ENCODE assay signal across 1 cellular context in the genomic region with DNA sequence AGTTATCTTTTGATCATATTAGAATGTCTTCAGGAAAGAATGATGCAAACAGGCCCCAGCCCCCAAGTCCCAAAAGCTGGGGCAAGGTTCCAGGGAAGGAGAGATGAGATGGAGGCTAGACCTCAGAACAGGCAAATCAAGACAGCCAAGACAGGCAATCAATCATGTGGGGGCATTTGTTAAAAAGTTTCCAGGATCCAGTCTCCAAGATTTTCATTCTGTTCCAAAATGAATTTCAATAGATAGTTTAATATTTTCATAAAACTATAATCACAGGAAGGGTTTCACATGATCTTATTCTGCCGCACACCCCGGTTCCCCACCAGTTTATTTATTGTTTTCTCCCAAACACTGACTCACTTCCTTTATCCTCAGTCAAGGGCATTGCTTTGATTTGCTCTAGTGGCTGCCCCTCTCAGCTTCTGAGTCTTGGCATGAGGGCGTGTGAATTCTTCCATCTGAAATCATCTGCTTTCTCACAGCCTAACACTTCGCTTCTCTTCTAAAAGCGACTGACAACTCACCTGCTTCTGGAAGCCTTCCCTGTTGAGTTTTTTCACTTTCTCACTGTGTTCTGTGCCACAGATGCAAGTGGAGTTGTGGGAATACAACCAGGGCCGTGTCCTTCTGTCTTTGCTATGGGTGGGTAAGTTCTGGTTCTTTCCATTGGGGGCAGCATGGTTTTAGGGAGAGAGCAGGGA.
A peak's percentile ranks its signal among the peaks of the same experiment; 100 is the strongest.
TF ChIP-seq lines count a peak whose summit lies in the region.

No MANE protein-coding gene starts in this region.

TF ChIP-seq in HepG2, 621 proteins besides CTCF, POLR2A, EP300 and RAD21 (continued from another document and continues in another):
- TF ChIP-seq IKZF4 (CRISPR knock-in tag; IDR thresholded peaks at IDR 0.05; ENCODE audit: borderline replicate concordance, low read depth, not compliant biosample characterization) (no peak), KDM3A (CRISPR knock-in tag; IDR thresholded peaks at IDR 0.05; ENCODE audit: low read depth) (0 out of 2 replicates have a peak, but pooled peaks have one; percentile 24), SOX13 (IDR thresholded peaks at IDR 0.05) (0 out of 2 replicates have a peak, but pooled peaks have one; percentile 33), SOX13 (CRISPR knock-in tag; conservative IDR thresholded peaks at IDR 0.05 in 1 of 2, IDR thresholded peaks at IDR 0.05 in 1 of 2) (peak in 1 of 2 experiments; percentile 57; a peak in 2 of 4 replicates), ZNF138 (CRISPR knock-in tag; IDR thresholded peaks at IDR 0.05; ENCODE audit: low read depth) (no peak), ZNF607 (CRISPR knock-in tag; IDR thresholded peaks at IDR 0.05; ENCODE audit: borderline replicate concordance) (peak; percentile 82; the same call in 1 of the 2 replicates), TRIM24 (CRISPR knock-in tag; IDR thresholded peaks at IDR 0.05) (no peak), ZNF367 (CRISPR knock-in tag; IDR thresholded peaks at IDR 0.05; ENCODE audit: borderline replicate concordance) (no peak), U2AF1 (optimal IDR thresholded peaks at IDR 0.05; ENCODE audit: low read depth, low read length) (no peak), HDAC2 (CRISPR knock-in tag; IDR thresholded peaks at IDR 0.05) (peak; percentile 47), ZMAT3 (CRISPR knock-in tag; conservative IDR thresholded peaks at IDR 0.05) (no peak), ZNF577 (CRISPR knock-in tag; IDR thresholded peaks at IDR 0.05; ENCODE audit: borderline replicate concordance, low read depth) (no peak), BRCA1 (CRISPR knock-in tag; IDR thresholded peaks at IDR 0.05) (no peak), SP1 (IDR thresholded peaks at IDR 0.05) (no peak), SP1 (CRISPR knock-in tag; IDR thresholded peaks at IDR 0.05) (no peak), ARHGAP35 (CRISPR knock-in tag; IDR thresholded peaks at IDR 0.05; ENCODE audit: borderline replicate concordance) (0 out of 2 replicates have a peak, but pooled peaks have one; percentile 44), ZNF660 (CRISPR knock-in tag; IDR thresholded peaks at IDR 0.05; ENCODE audit: borderline replicate concordance, low read depth) (no peak), RXRA (CRISPR knock-in tag; IDR thresholded peaks at IDR 0.05) (no peak), BCL6 (CRISPR knock-in tag; IDR thresholded peaks at IDR 0.05) (0 out of 2 replicates have a peak, but pooled peaks have one; percentile 40), NFYC (CRISPR knock-in tag; IDR thresholded peaks at IDR 0.05) (no peak), SALL2 (CRISPR knock-in tag; IDR thresholded peaks at IDR 0.05) (peak; percentile 40; the same call in 1 of the 2 replicates), ZNF615 (CRISPR knock-in tag; IDR thresholded peaks at IDR 0.05; ENCODE audit: borderline replicate concordance) (no peak), ZSCAN29 (CRISPR knock-in tag; conservative IDR thresholded peaks at IDR 0.05) (no peak), SUZ12 (IDR thresholded peaks at IDR 0.05; ENCODE audit: low read depth, low read length) (no peak), NR1H2 (CRISPR knock-in tag; IDR thresholded peaks at IDR 0.05; ENCODE audit: borderline replicate concordance, low read depth) (no peak), ARNTL (CRISPR knock-in tag; IDR thresholded peaks at IDR 0.05) (no peak), ZNF282 (IDR thresholded peaks at IDR 0.05; ENCODE audit: partially characterized antibody) (no peak), MZF1 (CRISPR knock-in tag; IDR thresholded peaks at IDR 0.05; ENCODE audit: borderline replicate concordance) (no peak), NAIF1 (CRISPR knock-in tag; IDR thresholded peaks at IDR 0.05; ENCODE audit: borderline replicate concordance) (0 out of 2 replicates have a peak, but pooled peaks have one; percentile 27), SMYD3 (CRISPR knock-in tag; IDR thresholded peaks at IDR 0.05) (0 out of 2 replicates have a peak, but pooled peaks have one; percentile 65), MAFG (CRISPR knock-in tag; IDR thresholded peaks at IDR 0.05) (no peak), ZFY (CRISPR knock-in tag; IDR thresholded peaks at IDR 0.05) (0 out of 2 replicates have a peak, but pooled peaks have one; percentile 30), MTF1 (CRISPR knock-in tag; IDR thresholded peaks at IDR 0.05) (no peak), RNF2 (conservative IDR thresholded peaks at IDR 0.05; ENCODE audit: low read depth) (no peak), PITX1 (CRISPR knock-in tag; IDR thresholded peaks at IDR 0.05) (no peak), PHB2 (IDR thresholded peaks at IDR 0.05; ENCODE audit: partially characterized antibody) (no peak), TBL1XR1 (IDR thresholded peaks at IDR 0.05; ENCODE audit: borderline replicate concordance, low read length, partially characterized antibody) (no peak), GABPA (IDR thresholded peaks at IDR 0.05; ENCODE audit: low read depth, low read length) (no peak), GABPA (CRISPR knock-in tag; IDR thresholded peaks at IDR 0.05; ENCODE audit: low read depth) (peak; percentile 30; the same call in 1 of the 2 replicates), ERF (CRISPR knock-in tag; IDR thresholded peaks at IDR 0.05) (peak; percentile 88), SP4 (CRISPR knock-in tag; IDR thresholded peaks at IDR 0.05) (no peak), SMC3 (IDR thresholded peaks at IDR 0.05; ENCODE audit: low read length) (peak; percentile 79), ZNF232 (CRISPR knock-in tag; IDR thresholded peaks at IDR 0.05; ENCODE audit: borderline replicate concordance) (no peak), ZNF850 (CRISPR knock-in tag; conservative IDR thresholded peaks at IDR 0.05) (no peak), ISL2 (CRISPR knock-in tag; IDR thresholded peaks at IDR 0.05) (no peak), ZNF180 (CRISPR knock-in tag; IDR thresholded peaks at IDR 0.05; ENCODE audit: borderline replicate concordance, low read depth) (no peak)
- TF ChIP-seq, protein P1, sequence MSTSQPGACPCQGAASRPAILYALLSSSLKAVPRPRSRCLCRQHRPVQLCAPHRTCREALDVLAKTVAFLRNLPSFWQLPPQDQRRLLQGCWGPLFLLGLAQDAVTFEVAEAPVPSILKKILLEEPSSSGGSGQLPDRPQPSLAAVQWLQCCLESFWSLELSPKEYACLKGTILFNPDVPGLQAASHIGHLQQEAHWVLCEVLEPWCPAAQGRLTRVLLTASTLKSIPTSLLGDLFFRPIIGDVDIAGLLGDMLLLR (CRISPR knock-in tag; IDR thresholded peaks at IDR 0.05) = no peak
- TF ChIP-seq, protein P2, sequence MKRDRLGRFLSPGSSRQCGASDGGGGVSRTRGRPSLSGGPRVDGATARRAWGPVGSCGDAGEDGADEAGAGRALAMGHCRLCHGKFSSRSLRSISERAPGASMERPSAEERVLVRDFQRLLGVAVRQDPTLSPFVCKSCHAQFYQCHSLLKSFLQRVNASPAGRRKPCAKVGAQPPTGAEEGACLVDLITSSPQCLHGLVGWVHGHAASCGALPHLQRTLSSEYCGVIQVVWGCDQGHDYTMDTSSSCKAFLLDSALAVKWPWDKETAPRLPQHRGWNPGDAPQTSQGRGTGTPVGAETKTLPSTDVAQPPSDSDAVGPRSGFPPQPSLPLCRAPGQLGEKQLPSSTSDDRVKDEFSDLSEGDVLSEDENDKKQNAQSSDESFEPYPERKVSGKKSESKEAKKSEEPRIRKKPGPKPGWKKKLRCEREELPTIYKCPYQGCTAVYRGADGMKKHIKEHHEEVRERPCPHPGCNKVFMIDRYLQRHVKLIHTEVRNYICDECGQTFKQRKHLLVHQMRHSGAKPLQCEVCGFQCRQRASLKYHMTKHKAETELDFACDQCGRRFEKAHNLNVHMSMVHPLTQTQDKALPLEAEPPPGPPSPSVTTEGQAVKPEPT (CRISPR knock-in tag; IDR thresholded peaks at IDR 0.05; ENCODE audit: low read depth) = no peak
- TF ChIP-seq, protein P3, sequence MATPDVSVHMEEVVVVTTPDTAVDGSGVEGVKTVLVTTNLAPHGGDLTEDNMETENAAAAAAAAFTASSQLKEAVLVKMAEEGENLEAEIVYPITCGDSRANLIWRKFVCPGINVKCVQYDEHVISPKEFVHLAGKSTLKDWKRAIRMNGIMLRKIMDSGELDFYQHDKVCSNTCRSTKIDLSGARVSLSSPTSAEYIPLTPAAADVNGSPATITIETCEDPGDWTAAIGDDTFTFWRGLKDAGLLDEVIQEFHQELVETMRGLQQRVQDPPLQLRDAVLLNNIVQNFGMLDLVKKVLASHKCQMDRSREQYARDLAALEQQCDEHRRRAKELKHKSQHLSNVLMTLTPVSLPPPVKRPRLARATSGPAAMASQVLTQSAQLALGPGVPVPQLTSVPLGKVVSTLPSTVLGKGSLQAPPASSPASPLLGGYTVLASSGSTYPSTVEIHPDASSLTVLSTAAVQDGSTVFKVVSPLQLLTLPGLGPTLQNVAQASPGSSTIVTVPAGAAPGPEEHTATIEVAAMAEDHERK (CRISPR knock-in tag; IDR thresholded peaks at IDR 0.05; ENCODE audit: low read depth) = no peak
- TF ChIP-seq, protein P4, sequence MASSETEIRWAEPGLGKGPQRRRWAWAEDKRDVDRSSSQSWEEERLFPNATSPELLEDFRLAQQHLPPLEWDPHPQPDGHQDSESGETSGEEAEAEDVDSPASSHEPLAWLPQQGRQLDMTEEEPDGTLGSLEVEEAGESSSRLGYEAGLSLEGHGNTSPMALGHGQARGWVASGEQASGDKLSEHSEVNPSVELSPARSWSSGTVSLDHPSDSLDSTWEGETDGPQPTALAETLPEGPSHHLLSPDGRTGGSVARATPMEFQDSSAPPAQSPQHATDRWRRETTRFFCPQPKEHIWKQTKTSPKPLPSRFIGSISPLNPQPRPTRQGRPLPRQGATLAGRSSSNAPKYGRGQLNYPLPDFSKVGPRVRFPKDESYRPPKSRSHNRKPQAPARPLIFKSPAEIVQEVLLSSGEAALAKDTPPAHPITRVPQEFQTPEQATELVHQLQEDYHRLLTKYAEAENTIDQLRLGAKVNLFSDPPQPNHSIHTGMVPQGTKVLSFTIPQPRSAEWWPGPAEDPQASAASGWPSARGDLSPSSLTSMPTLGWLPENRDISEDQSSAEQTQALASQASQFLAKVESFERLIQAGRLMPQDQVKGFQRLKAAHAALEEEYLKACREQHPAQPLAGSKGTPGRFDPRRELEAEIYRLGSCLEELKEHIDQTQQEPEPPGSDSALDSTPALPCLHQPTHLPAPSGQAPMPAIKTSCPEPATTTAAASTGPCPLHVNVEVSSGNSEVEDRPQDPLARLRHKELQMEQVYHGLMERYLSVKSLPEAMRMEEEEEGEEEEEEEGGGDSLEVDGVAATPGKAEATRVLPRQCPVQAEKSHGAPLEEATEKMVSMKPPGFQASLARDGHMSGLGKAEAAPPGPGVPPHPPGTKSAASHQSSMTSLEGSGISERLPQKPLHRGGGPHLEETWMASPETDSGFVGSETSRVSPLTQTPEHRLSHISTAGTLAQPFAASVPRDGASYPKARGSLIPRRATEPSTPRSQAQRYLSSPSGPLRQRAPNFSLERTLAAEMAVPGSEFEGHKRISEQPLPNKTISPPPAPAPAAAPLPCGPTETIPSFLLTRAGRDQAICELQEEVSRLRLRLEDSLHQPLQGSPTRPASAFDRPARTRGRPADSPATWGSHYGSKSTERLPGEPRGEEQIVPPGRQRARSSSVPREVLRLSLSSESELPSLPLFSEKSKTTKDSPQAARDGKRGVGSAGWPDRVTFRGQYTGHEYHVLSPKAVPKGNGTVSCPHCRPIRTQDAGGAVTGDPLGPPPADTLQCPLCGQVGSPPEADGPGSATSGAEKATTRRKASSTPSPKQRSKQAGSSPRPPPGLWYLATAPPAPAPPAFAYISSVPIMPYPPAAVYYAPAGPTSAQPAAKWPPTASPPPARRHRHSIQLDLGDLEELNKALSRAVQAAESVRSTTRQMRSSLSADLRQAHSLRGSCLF (CRISPR knock-in tag; IDR thresholded peaks at IDR 0.05; ENCODE audit: borderline replicate concordance) = no peak
- TF ChIP-seq, protein P5, sequence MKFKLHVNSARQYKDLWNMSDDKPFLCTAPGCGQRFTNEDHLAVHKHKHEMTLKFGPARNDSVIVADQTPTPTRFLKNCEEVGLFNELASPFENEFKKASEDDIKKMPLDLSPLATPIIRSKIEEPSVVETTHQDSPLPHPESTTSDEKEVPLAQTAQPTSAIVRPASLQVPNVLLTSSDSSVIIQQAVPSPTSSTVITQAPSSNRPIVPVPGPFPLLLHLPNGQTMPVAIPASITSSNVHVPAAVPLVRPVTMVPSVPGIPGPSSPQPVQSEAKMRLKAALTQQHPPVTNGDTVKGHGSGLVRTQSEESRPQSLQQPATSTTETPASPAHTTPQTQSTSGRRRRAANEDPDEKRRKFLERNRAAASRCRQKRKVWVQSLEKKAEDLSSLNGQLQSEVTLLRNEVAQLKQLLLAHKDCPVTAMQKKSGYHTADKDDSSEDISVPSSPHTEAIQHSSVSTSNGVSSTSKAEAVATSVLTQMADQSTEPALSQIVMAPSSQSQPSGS (CRISPR knock-in tag; IDR thresholded peaks at IDR 0.05) = peak; percentile 44; the same call in 1 of the 2 replicates
- TF ChIP-seq, protein P6, sequence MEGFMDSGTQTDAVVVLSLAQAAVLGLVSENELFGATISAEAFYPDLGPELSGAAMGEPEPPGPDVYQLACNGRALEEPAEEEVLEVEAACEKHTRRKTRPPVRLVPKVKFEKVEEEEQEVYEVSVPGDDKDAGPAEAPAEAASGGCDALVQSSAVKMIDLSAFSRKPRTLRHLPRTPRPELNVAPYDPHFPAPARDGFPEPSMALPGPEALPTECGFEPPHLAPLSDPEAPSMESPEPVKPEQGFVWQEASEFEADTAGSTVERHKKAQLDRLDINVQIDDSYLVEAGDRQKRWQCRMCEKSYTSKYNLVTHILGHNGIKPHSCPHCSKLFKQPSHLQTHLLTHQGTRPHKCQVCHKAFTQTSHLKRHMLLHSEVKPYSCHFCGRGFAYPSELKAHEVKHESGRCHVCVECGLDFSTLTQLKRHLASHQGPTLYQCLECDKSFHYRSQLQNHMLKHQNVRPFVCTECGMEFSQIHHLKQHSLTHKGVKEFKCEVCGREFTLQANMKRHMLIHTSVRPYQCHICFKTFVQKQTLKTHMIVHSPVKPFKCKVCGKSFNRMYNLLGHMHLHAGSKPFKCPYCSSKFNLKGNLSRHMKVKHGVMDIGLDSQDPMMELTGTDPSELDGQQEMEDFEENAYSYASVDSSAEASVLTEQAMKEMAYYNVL (CRISPR knock-in tag; IDR thresholded peaks at IDR 0.05; ENCODE audit: borderline replicate concordance) = no peak
- TF ChIP-seq, protein P7, sequence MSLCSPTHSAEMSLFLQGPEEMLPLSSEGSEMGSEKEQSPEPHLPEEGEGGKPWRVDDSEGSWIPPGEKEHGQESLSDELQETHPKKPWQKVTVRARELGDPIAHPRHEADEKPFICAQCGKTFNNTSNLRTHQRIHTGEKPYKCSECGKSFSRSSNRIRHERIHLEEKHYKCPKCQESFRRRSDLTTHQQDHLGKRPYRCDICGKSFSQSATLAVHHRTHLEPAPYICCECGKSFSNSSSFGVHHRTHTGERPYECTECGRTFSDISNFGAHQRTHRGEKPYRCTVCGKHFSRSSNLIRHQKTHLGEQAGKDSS (CRISPR knock-in tag; IDR thresholded peaks at IDR 0.05; ENCODE audit: borderline replicate concordance, low read depth) = no peak
- TF ChIP-seq, protein P8, sequence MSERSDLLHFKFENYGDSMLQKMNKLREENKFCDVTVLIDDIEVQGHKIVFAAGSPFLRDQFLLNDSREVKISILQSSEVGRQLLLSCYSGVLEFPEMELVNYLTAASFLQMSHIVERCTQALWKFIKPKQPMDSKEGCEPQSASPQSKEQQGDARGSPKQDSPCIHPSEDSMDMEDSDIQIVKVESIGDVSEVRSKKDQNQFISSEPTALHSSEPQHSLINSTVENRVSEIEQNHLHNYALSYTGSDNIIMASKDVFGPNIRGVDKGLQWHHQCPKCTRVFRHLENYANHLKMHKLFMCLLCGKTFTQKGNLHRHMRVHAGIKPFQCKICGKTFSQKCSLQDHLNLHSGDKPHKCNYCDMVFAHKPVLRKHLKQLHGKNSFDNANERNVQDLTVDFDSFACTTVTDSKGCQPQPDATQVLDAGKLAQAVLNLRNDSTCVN (CRISPR knock-in tag; IDR thresholded peaks at IDR 0.05; ENCODE audit: borderline replicate concordance) = no peak; the same call in 1 of the 2 replicates
